Comparison of ENCODE assay signal across 7 cellular contexts in genomic region chr19:15352535-15352934, GRCh38. TPM values are rescaled to one million over a fixed set of nuclear protein-coding genes. Genes with fewer than 3 reads are reported as not detected.
A peak's percentile ranks its signal among the peaks of the same experiment; 100 is the strongest.
DNase-seq lines count a peak whose midpoint lies in the region; ATAC-seq and TF ChIP-seq lines count a peak whose summit lies in the region.
"Not testable (repeated sequence)": the region's sequence is repeated elsewhere in the genome, so short reads cannot be mapped to it uniquely, and the experiment has no call there.

No MANE protein-coding gene starts in this region.

- not testable (repeated sequence) for H3K4ac ChIP-seq in H9 (ENCODE audit: low read depth, low read length)

- not testable (repeated sequence) for H2AK5ac ChIP-seq in H9 (ENCODE audit: insufficient read length, low read length)

- WGBS in H9 (ENCODE audit: extremely low coverage, insufficient read length, low lambda C conversion rate), result no CpG with 5 or more reads among the region's 8 CpGs

- POLR2A ChIA-PET in RWPE1 (lab: Yijun Ruan, JAX; ENCODE audit: low non-redundant PET), result not testable (repeated sequence)
- POLR2A ChIA-PET in activated B cell treated with CpG ODN at 0.5 μM for 24 hours (lab: Charles Lee), result interaction anchor here (0.6 kb wide), 1 partner anchor 115 kb away, joined by 4 read pairs; no protein-coding TSS in a partner anchor

- H3K14ac ChIP-seq in H9 (ENCODE audit: insufficient read depth, low read length), result not testable (repeated sequence)

- not testable (repeated sequence) for H3K9me3 ChIP-seq in H9 (ENCODE audit: control insufficient read depth, low read depth, low read length); gastrocnemius medialis

- H4K5ac ChIP-seq in H9 (ENCODE audit: insufficient read length, low read depth, low read length), result not testable (repeated sequence)

- H3K27ac Mint-ChIP-seq in H9, result peak overlapping the region in 2 of 3 experiments; percentile 23 to 65; a peak in 1 of 7 replicates
- peak overlapping the region in 2 of 3 donors; percentile 53 for H3K27ac Mint-ChIP-seq in IgD-negative memory B cell
- H3K27ac Mint-ChIP-seq in activated B cell treated with CpG ODN at 0.5 μM for 24 hours, result peak overlapping the region; percentile 59
- H3K27ac Mint-ChIP-seq in endothelial cell (ENCODE audit: unreplicated experiment), result peak overlapping the region; percentile 18

- H2BK12ac ChIP-seq in H9 (ENCODE audit: insufficient read length, low read depth, low read length), result not testable (repeated sequence)

- H3K4me3 ChIP-seq in gastrocnemius medialis, result not testable (repeated sequence)

- in situ Hi-C loops in gastrocnemius medialis (cut with MboI; ENCODE audit: low sequenced_read_pairs in 4 of 4), result loop anchor here in 2 of 4 donors (25.0 kb wide), 2 partner anchors 90 to 210 kb away; no protein-coding TSS in a partner anchor

- not testable (repeated sequence) for H3K4me1 ChIP-seq in H9 (ENCODE audit: insufficient read depth, low read length); gastrocnemius medialis

- not testable (repeated sequence) for H3K9me3 Mint-ChIP-seq in H9; IgD-negative memory B cell; activated B cell treated with CpG ODN at 0.5 μM for 24 hours; endothelial cell (ENCODE audit: unreplicated experiment)

- not testable (repeated sequence) for H2BK5ac ChIP-seq in H9 (ENCODE audit: insufficient read length, low read length)

- not testable (repeated sequence) for H3K27me3 Mint-ChIP-seq in H9 (ENCODE audit: low read depth); IgD-negative memory B cell; activated B cell treated with CpG ODN at 0.5 μM for 24 hours; endothelial cell (ENCODE audit: unreplicated experiment)

- H2AFZ ChIP-seq in H9 (ENCODE audit: low read length), result not testable (repeated sequence)

- H3K18ac ChIP-seq in H9 (ENCODE audit: insufficient read length, low read depth, low read length), result not testable (repeated sequence)

- H4K91ac ChIP-seq in H9 (ENCODE audit: insufficient read length, low read depth, low read length), result not testable (repeated sequence)

- H3K79me1 ChIP-seq in H9 (ENCODE audit: insufficient read depth, low read depth, low read length, poor library complexity, severe bottlenecking), result not testable (repeated sequence)

- not testable (repeated sequence) for H3K79me2 ChIP-seq in H9 (ENCODE audit: insufficient read depth, low read length)

- H3T11ph ChIP-seq in H9 (ENCODE audit: low read length), result not testable (repeated sequence)

- not testable (repeated sequence) for H3K9ac ChIP-seq in H9 (ENCODE audit: extremely low read depth, insufficient read length, low read length)

- CTCF ChIA-PET in RWPE1 (lab: Yijun Ruan, JAX); activated B cell treated with CpG ODN at 0.5 μM for 24 hours (lab: Charles Lee): not testable (repeated sequence)

- H3K23ac ChIP-seq in H9 (ENCODE audit: insufficient read length, low read depth, low read length), result not testable (repeated sequence)

- not testable (repeated sequence) for TF ChIP-seq CTCF in H9 (conservative IDR thresholded peaks at IDR 0.05); RWPE1 (conservative IDR thresholded peaks at IDR 0.05; ENCODE audit: low read depth); activated B cell treated with CpG ODN at 0.5 μM for 24 hours (IDR thresholded peaks at IDR 0.05); endothelial cell (IDR thresholded peaks at IDR 0.05; ENCODE audit: unreplicated experiment); gastrocnemius medialis (IDR thresholded peaks at IDR 0.05 in 4 of 5, conservative IDR thresholded peaks at IDR 0.05 in 1 of 5)

- H4K20me1 ChIP-seq in H9 (ENCODE audit: control insufficient read depth, insufficient read depth, insufficient read length), result not testable (repeated sequence)

- H2BK120ac ChIP-seq in H9 (ENCODE audit: low read depth, low read length, poor library complexity, severe bottlenecking), result not testable (repeated sequence)

- H3K23me2 ChIP-seq in H9 (ENCODE audit: insufficient read length, low read depth, low read length, poor library complexity, severe bottlenecking), result not testable (repeated sequence)

- H3K27ac ChIP-seq in H9 (ENCODE audit: insufficient read length, low read depth, low read length), result not testable (repeated sequence)
- H3K27ac ChIP-seq in RWPE1, result peak overlapping the region; percentile 7; the same call in 1 of the 2 replicates
- peak overlapping the region; percentile 64 to 79 (median 72) for H3K27ac ChIP-seq in gastrocnemius medialis

- H3K56ac ChIP-seq in H9 (ENCODE audit: insufficient read length, low read depth, low read length), result not testable (repeated sequence)

- intact Hi-C loops in activated B cell treated with CpG ODN at 0.5 μM for 24 hours (cut with micrococcal nuclease); gastrocnemius medialis (cut with DNase I; ENCODE audit: low total_unique reads): not testable (repeated sequence)

- H3K27me3 ChIP-seq in H9 (ENCODE audit: insufficient read depth, low read length); gastrocnemius medialis: not testable (repeated sequence)

- not testable (repeated sequence) for TF ChIP-seq POLR2A in gastrocnemius medialis (IDR thresholded peaks at IDR 0.05)

- not testable (repeated sequence) for ATAC-seq in activated B cell treated with CpG ODN at 0.5 μM for 24 hours (ENCODE audit: low read depth)
- ATAC-seq in gastrocnemius medialis, result peak; percentile 64 to 76

- not testable (repeated sequence) for H2BK15ac ChIP-seq in H9 (ENCODE audit: low read depth, low read length)

- DNase-seq in H9; RWPE1 (ENCODE audit: low spot score); activated B cell treated with CpG ODN at 0.5 μM for 24 hours; endothelial cell (ENCODE audit: low spot score): not testable (repeated sequence)
- DNase-seq in gastrocnemius medialis, result peak; percentile 43 to 76

- not testable (repeated sequence) for H2BK20ac ChIP-seq in H9 (ENCODE audit: low read depth, low read length, poor library complexity, severe bottlenecking)

- H3K4me3 Mint-ChIP-seq in H9; IgD-negative memory B cell; activated B cell treated with CpG ODN at 0.5 μM for 24 hours; endothelial cell (ENCODE audit: unreplicated experiment): not testable (repeated sequence)

- not testable (repeated sequence) for H4K8ac ChIP-seq in H9 (replicated peaks; ENCODE audit: insufficient read length, low read depth, low read length)

- H3K36me3 Mint-ChIP-seq in H9 (ENCODE audit: insufficient read depth in 1 of 3, low read depth in 3 of 3) (peaks cover 25 to 42% (median 27%) of the 10 kb centered on the region in 3 experiments; a peak in 6 of 7 replicates), activated B cell treated with CpG ODN at 0.5 μM for 24 hours (ENCODE audit: low read depth) (peaks cover 46% of the 10 kb centered on the region), endothelial cell (ENCODE audit: low read depth, unreplicated experiment) (peaks cover 15% of the 10 kb centered on the region)
- H3K36me3 Mint-ChIP-seq in IgD-negative memory B cell, result not testable (repeated sequence)

- not testable (repeated sequence) for H3K4me2 ChIP-seq in H9 (ENCODE audit: insufficient read depth, insufficient read length, low read length)

- H3K4me1 Mint-ChIP-seq in H9; IgD-negative memory B cell; activated B cell treated with CpG ODN at 0.5 μM for 24 hours; endothelial cell (ENCODE audit: unreplicated experiment): not testable (repeated sequence)

- peaks cover 0 to 43% of the 10 kb centered on the region in 2 donors for H3K36me3 ChIP-seq in gastrocnemius medialis

TF ChIP-seq in PFSK-1, 5 proteins besides CTCF, POLR2A, EP300 and RAD21:
- peak; percentile 0; the same call in 1 of the 2 replicates for TF ChIP-seq POLR2AphosphoS5 (IDR thresholded peaks at IDR 0.05; ENCODE audit: low read depth, low read length)

RNA-seq across cellular contexts. Expression of gene BRD4, which starts 20.2 kb away (rescaled TPM):
- total RNA-seq in H9 (2021) (144 TPM in 2 replicates), activated B cell treated with CpG ODN at 0.5 μM for 24 hours (144 and 164 TPM in 2 replicates), endothelial cell (ENCODE audit: unreplicated experiment) (136 TPM), gastrocnemius medialis (10 to 100 TPM; 64.8 to 83.2 (median 73.9) TPM)
- polyA plus RNA-seq in IgD-negative memory B cell, result 20.5 TPM
- 89.5 TPM for polyA plus RNA-seq in PFSK-1 (2012; ENCODE audit: insufficient read length, low read depth)

RNA-seq across cellular contexts. Expression of gene AKAP8, which starts 27.1 kb away (rescaled TPM):
- total RNA-seq in H9 (2021), result 59.1 and 59.5 TPM in 2 replicates
- polyA plus RNA-seq in IgD-negative memory B cell, result 22.8 TPM
- polyA plus RNA-seq in PFSK-1 (2012; ENCODE audit: insufficient read length, low read depth), result 53.6 TPM
- 74.8 and 79.0 TPM in 2 replicates for total RNA-seq in activated B cell treated with CpG ODN at 0.5 μM for 24 hours
- total RNA-seq in endothelial cell (ENCODE audit: unreplicated experiment), result 36.5 TPM
- total RNA-seq in gastrocnemius medialis, result 10 to 100 TPM; 26.0 to 41.5 (median 27.5) TPM
